12 cellular contexts compared by ENCODE assay signal in the genomic region with DNA sequence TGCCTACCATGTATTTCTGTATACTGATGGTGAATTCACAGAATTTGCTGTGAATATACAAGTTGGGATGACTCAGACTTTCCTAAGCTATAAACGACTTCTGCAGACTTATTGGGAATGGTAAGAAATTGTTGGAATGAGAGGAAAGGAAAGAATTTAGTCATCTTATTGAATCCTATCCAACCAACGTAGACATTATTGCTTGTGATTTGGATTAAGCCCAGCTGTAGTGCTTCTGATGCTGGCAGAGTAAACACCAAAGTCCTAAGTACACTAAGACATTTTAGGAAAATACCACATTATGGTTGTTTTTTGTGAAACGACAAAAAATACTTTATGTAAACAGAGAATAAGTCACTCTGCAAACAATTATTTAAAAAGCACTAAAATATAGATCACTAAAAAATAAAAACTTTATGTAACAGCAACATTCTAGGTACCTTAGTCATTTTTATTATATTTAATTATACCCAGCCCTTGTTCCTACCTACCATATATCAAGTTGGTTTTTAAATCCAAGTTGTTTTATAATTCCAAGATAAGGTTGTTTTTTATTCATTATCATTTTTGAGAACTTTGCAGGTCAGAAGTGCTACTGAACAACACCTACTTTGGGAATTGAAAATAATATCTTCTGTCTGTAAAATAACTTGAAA.
A peak's percentile ranks its signal among the peaks of the same experiment; 100 is the strongest.
DNase-seq lines count a peak whose midpoint lies in the region; TF ChIP-seq lines count a peak whose summit lies in the region.
"Had no signal": no experiment of that assay in that cellular context is flagged by ENCODE, and none has a peak within 500 bp of the region (broad histone marks: within the 10 kb centered on the region; RNA-seq: fewer than 3 reads in every experiment).

No MANE protein-coding gene starts in this region.

- TF ChIP-seq CTCF in HEK293 (tag by site-specific recombination; IDR thresholded peaks at IDR 0.05) (no peak), astrocyte of the cerebellum (IDR thresholded peaks at IDR 0.05; ENCODE audit: low read depth, low read length, missing control alignments) (no peak), hepatocyte (IDR thresholded peaks at IDR 0.05; ENCODE audit: poor library complexity) (no peak)

- H3K9me2 ChIP-seq in hepatocyte (replicated peaks; ENCODE audit: insufficient read depth) = no peaks in the 10 kb centered on the region

- WGBS in hepatocyte (ENCODE audit: low lambda C conversion rate, missing lambda C conversion rate) = 42% methylated on average over 3 of the region's 3 CpGs

- H3K4me3 ChIP-seq in HEK293 (ENCODE audit: low read depth, low read length) = no peak overlapping the region
- H3K4me3 ChIP-seq in astrocyte of the cerebellum (ENCODE audit: low read depth, low read length) = no peak overlapping the region
- H3K4me3 ChIP-seq in hepatocyte = no peak overlapping the region
- H3K4me3 ChIP-seq: ascending aorta, tibial nerve had no signal

- in situ Hi-C loops in astrocyte of the cerebellum (cut with HindIII; ENCODE audit: low sequenced_read_pairs) = no loop called here

- CTCF ChIA-PET in HEK293 (lab: Yijun Ruan, JAX) = no interaction called here

- H2AFZ ChIP-seq in hepatocyte = no peak overlapping the region

- no peak overlapping the region for H3K4me2 ChIP-seq in hepatocyte

- H3K27me3 ChIP-seq in hepatocyte = no peaks in the 10 kb centered on the region
- H3K27me3 ChIP-seq: ascending aorta, tibial nerve had no signal

- DNase-seq in A172 (ENCODE audit: low spot score) = peak; percentile 79
- DNase-seq in astrocyte of the cerebellum (ENCODE audit: low read depth) = peak; percentile 86
- DNase-seq in hepatocyte (ENCODE audit: low spot score) = peak; percentile 58
- DNase-seq in GM19238 (ENCODE audit: insufficient read length, low spot score) = no peak
- DNase-seq in anterior cingulate cortex (lab: John Stamatoyannopoulos, UW) = no peak
- no peak for DNase-seq in stimulated activated CD4-positive, alpha-beta T cell treated with anti-CD3 and anti-CD28 coated beads, Interleukin-1b, Interleukin-23, amount 100 ng/mL, for 48 hours
- no peak for DNase-seq in DMS 273 treated with DMSO at 0.1 percent for 48 hours (lab: John Stamatoyannopoulos, UW)
- DNase-seq: KBM-7, NCI-H1930 had no signal

- POLR2A ChIA-PET in HEK293 (lab: Yijun Ruan, JAX) = no interaction called here

- H3K27ac ChIP-seq in HEK293 (ENCODE audit: extremely low read depth, low read depth, low read length) (no peak overlapping the region), hepatocyte (peak overlapping the region; percentile 65)
- H3K27ac ChIP-seq: ascending aorta, tibial nerve had no signal

- H3K36me3 ChIP-seq in HEK293 (ENCODE audit: control insufficient read depth in 2 of 2, insufficient read depth in 1 of 2, low read length in 2 of 2) (no peaks in the 10 kb centered on the region), hepatocyte (replicated peaks; ENCODE audit: insufficient read depth, low read depth) (no peaks in the 10 kb centered on the region)
- H3K36me3 ChIP-seq: ascending aorta, tibial nerve had no signal

- no peaks in the 10 kb centered on the region for H4K20me1 ChIP-seq in hepatocyte (ENCODE audit: insufficient read depth, poor library complexity, severe bottlenecking)

- H3K4me1 ChIP-seq in HEK293 (ENCODE audit: control insufficient read depth, insufficient read depth, low read length) (no peaks in the 10 kb centered on the region), hepatocyte (ENCODE audit: insufficient read depth) (no peaks in the 10 kb centered on the region)
- H3K4me1 ChIP-seq: ascending aorta had no signal

- H3K9me3 ChIP-seq in HEK293 (ENCODE audit: control insufficient read depth, insufficient read depth, low read depth, low read length) (no peaks in the 10 kb centered on the region), hepatocyte (ENCODE audit: low read depth) (no peaks in the 10 kb centered on the region)
- H3K9me3 ChIP-seq: ascending aorta, tibial nerve had no signal

- H3K79me2 ChIP-seq in hepatocyte = no peaks in the 10 kb centered on the region

TF ChIP-seq in HEK293, 187 proteins besides CTCF, POLR2A, EP300 and RAD21:
- TF ChIP-seq HIC1 (tag by site-specific recombination; IDR thresholded peaks at IDR 0.05) (peak; percentile 37; the same call in 1 of the 2 replicates), ZNF792 (tag by site-specific recombination; IDR thresholded peaks at IDR 0.05) (no peak)

Comparison
In these comparisons a context has a peak if more than half of its experiments do, and no peak if none do; other contexts are left out.
1. DNase-seq: peak in A172 (single experiment), astrocyte of the cerebellum (single experiment) and hepatocyte (single experiment); none in GM19238 (single experiment), anterior cingulate cortex (0 of 58), stimulated activated CD4-positive, alpha-beta T cell treated with anti-CD3 and anti-CD28 coated beads, Interleukin-1b, Interleukin-23, amount 100 ng/mL, for 48 hours (single experiment) and DMS 273 treated with DMSO at 0.1 percent for 48 hours (single experiment).